ENCODE assay signal across 14 cellular contexts in genomic region chr5:132275367-132276220, GRCh38. TPM values are rescaled to one million over a fixed set of nuclear protein-coding genes. Genes with fewer than 3 reads are reported as not detected.
"Had no signal": no experiment of that assay in that cellular context is flagged by ENCODE, and none has a peak within 500 bp of the region (broad histone marks: within the 10 kb centered on the region; RNA-seq: fewer than 3 reads in every experiment).

No MANE protein-coding gene starts in this region.

- H3K9me3 ChIP-seq: adrenal gland, heart left ventricle, left ventricle myocardium inferior, tibial artery had no signal

- H3K27me3 ChIP-seq: adrenal gland, heart left ventricle, tibial artery had no signal

- DNase-seq: activated CD4-positive, alpha-beta T cell treated with anti-CD3 and anti-CD28 coated beads, Interleukin-2, amount 10 ng/mL, durations not matched to agents 24 days and 14 days; activated CD8-positive, alpha-beta T cell treated with anti-CD3 and anti-CD28 coated beads for 36 hours; activated effector memory CD4-positive, alpha-beta T cell treated with anti-CD3 and anti-CD28 coated beads, Interleukin-2, amount 50 U/mL, for 16 hours; activated T-cell treated with anti-CD3 and anti-CD28 coated beads, Interleukin-2, amount 50 U/mL, for 4 hours; adrenal gland; caudate nucleus; heart left ventricle; kidney glomerular epithelial cell; left ventricle myocardium inferior; stimulated activated naive CD4-positive, alpha-beta T cell; tibial artery had no signal

- ATAC-seq: activated CD8-positive, alpha-beta T cell treated with anti-CD3 and anti-CD28 coated beads for 36 hours; activated naive CD4-positive, alpha-beta T cell treated with anti-CD3 and anti-CD28 coated beads, Interleukin-2, amount 50 U/mL, for 72 hours; activated T-cell treated with anti-CD3 and anti-CD28 coated beads, Interleukin-2, amount 50 U/mL, for 4 hours; heart left ventricle; sciatic nerve had no signal

- H3K4me3 Mint-ChIP-seq: activated CD4-positive, alpha-beta T cell treated with anti-CD3 and anti-CD28 coated beads, Interleukin-2, amount 10 ng/mL, durations not matched to agents 24 days and 14 days; activated CD8-positive, alpha-beta T cell treated with anti-CD3 and anti-CD28 coated beads for 36 hours; activated T-cell treated with anti-CD3 and anti-CD28 coated beads, Interleukin-2, amount 50 U/mL, for 4 hours had no signal

- H3K4me1 ChIP-seq: adrenal gland, tibial artery had no signal

- H3K36me3 Mint-ChIP-seq: activated naive CD4-positive, alpha-beta T cell treated with anti-CD3 and anti-CD28 coated beads, Interleukin-2, amount 50 U/mL, for 72 hours had no signal

- H3K36me3 ChIP-seq: adrenal gland, heart left ventricle, left ventricle myocardium inferior had no signal

- H3K4me3 ChIP-seq: adrenal gland, heart left ventricle, left ventricle myocardium inferior, tibial artery had no signal

- H3K27ac Mint-ChIP-seq: activated CD4-positive, alpha-beta T cell treated with anti-CD3 and anti-CD28 coated beads, Interleukin-2, amount 10 ng/mL, durations not matched to agents 24 days and 14 days; activated CD8-positive, alpha-beta T cell treated with anti-CD3 and anti-CD28 coated beads for 36 hours had no signal

- H3K27ac ChIP-seq: adrenal gland, heart left ventricle, left ventricle myocardium inferior, tibial artery had no signal

RNA-seq across cellular contexts. Expression of gene PDLIM4, which starts 18.1 kb away (rescaled TPM):
- total RNA-seq: activated CD8-positive, alpha-beta T cell treated with anti-CD3 and anti-CD28 coated beads for 36 hours; activated naive CD4-positive, alpha-beta T cell treated with anti-CD3 and anti-CD28 coated beads, Interleukin-2, amount 50 U/mL, for 72 hours; mononuclear cell had no signal
